In genomic region chr14:51369814-51370213, GRCh38 we compare ENCODE assay signal across 9 cellular contexts.
A peak's percentile ranks its signal among the peaks of the same experiment; 100 is the strongest.
DNase-seq lines count a peak whose midpoint lies in the region; FAIRE-seq and TF ChIP-seq lines count a peak whose summit lies in the region.
"Had no signal": no experiment of that assay in that cellular context is flagged by ENCODE, and none has a peak within 500 bp of the region (broad histone marks: within the 10 kb centered on the region; RNA-seq: fewer than 3 reads in every experiment).

No MANE protein-coding gene starts in this region.

- H3K4me3 ChIP-seq in AG10803 (ENCODE audit: low read length) (no peak overlapping the region), WI38 (ENCODE audit: low read depth, low read length) (no peak overlapping the region), keratinocyte (ENCODE audit: control insufficient read depth in 2 of 3, extremely low read depth in 1 of 3, insufficient read depth in 2 of 3, low read depth in 1 of 3, low read length in 3 of 3) (no peak overlapping the region), lower leg skin (ENCODE audit: low read depth, poor library complexity, severe bottlenecking) (no peak overlapping the region)
- H3K4me3 ChIP-seq: tibial artery had no signal

- intact Hi-C loops in lower leg skin (cut with DNase I; ENCODE audit: low total_unique reads) = no loop called here

- H2AFZ ChIP-seq in keratinocyte (ENCODE audit: control insufficient read depth, low read length) = no peak overlapping the region

- H3K36me3 ChIP-seq in keratinocyte (ENCODE audit: control insufficient read depth in 2 of 2, extremely low read depth in 1 of 2, insufficient read depth in 2 of 2, low read length in 2 of 2) = no peaks in the 10 kb centered on the region
- H3K36me3 ChIP-seq: tibial artery had no signal

- dilution Hi-C loops in keratinocyte (cut with MboI; ENCODE audit: extremely low pct_ligation_motif_present, low sequenced_read_pairs) = no loop called here

- TF ChIP-seq CTCF in AG10803 (conservative IDR thresholded peaks at IDR 0.05; ENCODE audit: low read length) (0 out of 2 replicates have a peak, but pooled peaks have one; percentile 6), WI38 (IDR thresholded peaks at IDR 0.05; ENCODE audit: low read depth, low read length) (0 out of 2 replicates have a peak, but pooled peaks have one; percentile 8), keratinocyte (optimal IDR thresholded peaks at IDR 0.05 in 1 of 3, IDR thresholded peaks at IDR 0.05 in 1 of 3, conservative IDR thresholded peaks at IDR 0.05 in 1 of 3; ENCODE audit: extremely low read depth in 1 of 3, insufficient read depth in 2 of 3, low read length in 3 of 3) (peak; percentile 25 to 67 (median 44)), lower leg skin (IDR thresholded peaks at IDR 0.05) (no peak)

- H3K9me3 ChIP-seq in keratinocyte (ENCODE audit: control insufficient read depth, low read depth, low read length) = no peaks in the 10 kb centered on the region
- H3K9me3 ChIP-seq: tibial artery had no signal

- 86 to 87% methylated on average over 8 of the region's 8 CpGs for WGBS in lower leg skin, 2 donors

- H3K9me1 ChIP-seq in keratinocyte (ENCODE audit: control insufficient read depth, extremely low read depth, insufficient read depth, low read length) = no peaks in the 10 kb centered on the region

- no peak overlapping the region for H3K4me2 ChIP-seq in keratinocyte (ENCODE audit: control insufficient read depth, extremely low read depth, insufficient read depth, low read depth, low read length)

- H3K27me3 ChIP-seq in keratinocyte (ENCODE audit: control insufficient read depth, extremely low read depth, insufficient read depth, low read length) = no peaks in the 10 kb centered on the region
- H3K27me3 ChIP-seq: tibial artery had no signal

- H3K4me1 ChIP-seq in keratinocyte (ENCODE audit: control insufficient read depth, extremely low read depth, insufficient read depth, low read length) = peaks cover 37% of the 10 kb centered on the region

- DNase-seq in AG10803 (ENCODE audit: low read depth) (no peak), GM19238 (ENCODE audit: insufficient read length, low spot score) (peak; percentile 19), keratinocyte (ENCODE audit: low read depth, low spot score) (no peak), lower leg skin (ENCODE audit: low spot score in 2 of 2) (no peak), epidermal melanocyte (ENCODE audit: insufficient read length, low spot score) (no peak), NCI-H2227 (lab: John Stamatoyannopoulos, UW; ENCODE audit: unreplicated experiment) (no peak), DMS153 treated with DMSO at 0.1 percent for 48 hours (lab: John Stamatoyannopoulos, UW; ENCODE audit: unreplicated experiment) (no peak)
- DNase-seq: tibial artery had no signal

- H3K27ac ChIP-seq in keratinocyte (ENCODE audit: control insufficient read depth, insufficient read depth, low read length) = peak overlapping the region; percentile 60
- H3K27ac ChIP-seq: tibial artery had no signal

- H3K79me2 ChIP-seq in keratinocyte (ENCODE audit: control insufficient read depth, insufficient read depth, low read length) = no peaks in the 10 kb centered on the region

- no peaks in the 10 kb centered on the region for H4K20me1 ChIP-seq in keratinocyte (ENCODE audit: control insufficient read depth, extremely low read depth, insufficient read depth, low read length)

- TF ChIP-seq POLR2A in lower leg skin (IDR thresholded peaks at IDR 0.05) = no peak

- no peak for FAIRE-seq in keratinocyte (lab: Jason Lieb, UNC)

- no peak overlapping the region for H3K9ac ChIP-seq in keratinocyte (ENCODE audit: control insufficient read depth, extremely low read depth, insufficient read depth, low read length)

Comparison
In these comparisons a context has a peak if more than half of its experiments do, and no peak if none do; other contexts are left out.
1. CTCF ChIP-seq: peak in AG10803 (single experiment), WI38 (single experiment) and keratinocyte (3 of 3); none in lower leg skin (0 of 3).